In the genomic region with DNA sequence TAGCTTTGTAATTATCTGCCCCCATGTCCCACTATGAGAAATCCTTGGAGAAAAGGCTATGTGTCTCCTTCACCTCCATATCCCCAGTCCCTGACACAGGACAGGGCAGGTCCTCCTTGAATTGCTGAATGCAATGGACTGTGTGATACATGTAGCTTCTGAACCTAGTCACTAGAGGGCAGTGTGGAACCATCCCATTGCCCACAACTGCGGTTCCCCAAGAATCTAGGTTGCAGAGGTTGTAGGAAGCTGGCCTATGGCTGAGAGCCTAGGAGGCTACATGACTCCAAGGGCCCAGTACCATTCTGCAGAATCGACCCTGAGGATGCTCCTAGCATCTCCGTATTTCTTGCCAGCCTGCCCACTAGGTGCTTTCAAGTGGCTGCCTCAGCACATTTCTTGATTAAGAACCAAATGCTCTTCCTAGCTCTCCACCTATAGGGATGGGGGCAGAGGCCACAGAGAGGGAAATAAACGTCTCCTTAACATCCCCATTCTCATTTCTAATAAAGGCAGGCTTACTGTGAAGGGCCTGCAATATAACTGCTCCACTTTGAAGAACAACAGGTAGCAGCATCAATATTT, we compare ENCODE assay signal across 8 cellular contexts.
DNase-seq lines count a peak whose midpoint lies in the region; ATAC-seq, FAIRE-seq and TF ChIP-seq lines count a peak whose summit lies in the region.

No MANE protein-coding gene starts in this region.

- FAIRE-seq in RCC 7860 (lab: Jason Lieb, UNC), result no peak

- peak; percentile 88 for TF ChIP-seq CTCF in GM12864 (IDR thresholded peaks at IDR 0.05; ENCODE audit: low read depth, low read length, missing control alignments)

- H3K4me3 ChIP-seq in GM12864 (ENCODE audit: low read depth, low read length), result no peak overlapping the region

- DNase-seq in GM12864 (ENCODE audit: low read depth) (peak; percentile 24), H4 (ENCODE audit: low spot score) (peak; percentile 74), LHCN-M2 (ENCODE audit: low read depth) (peak; percentile 52), RCC 7860 (ENCODE audit: low spot score) (peak; percentile 52), glomerular endothelial cell (ENCODE audit: extremely low read depth, low read depth, low spot score) (peak; percentile 20), pons (ENCODE audit: low spot score) (peak; percentile 76)
- peak; percentile 1 for DNase-seq in activated T-helper 9 cell treated with anti-CD3 and anti-CD28 coated beads, Interleukin-2, amount 50 U/mL, for 16 hours (ENCODE audit: low read depth)

- ATAC-seq in HG03135 (IDR thresholded peaks at IDR 0.05; ENCODE audit: unreplicated experiment), result no peak

Comparison
In these comparisons a context has a peak if more than half of its experiments do, and no peak if none do; other contexts are left out.
1. DNase-seq: peak in every context shown above with its lines; median percentile 76 in pons; 74 in H4; 52 in LHCN-M2; 52 in RCC 7860; 24 in GM12864; 20 in glomerular endothelial cell; 1 in activated T-helper 9 cell treated with anti-CD3 and anti-CD28 coated beads, Interleukin-2, amount 50 U/mL, for 16 hours.